Comparison of ENCODE assay signal across 8 cellular contexts in genomic region chr11:75668508-75669297, GRCh38. TPM values are rescaled to one million over a fixed set of nuclear protein-coding genes. Genes with fewer than 3 reads are reported as not detected.
DNase-seq lines count a peak whose midpoint lies in the region; ATAC-seq, FAIRE-seq and TF ChIP-seq lines count a peak whose summit lies in the region.

Gene MAP6 (minus strand): TSS chr11:75669038. CDS start chr11:75668369, 669 bp downstream.

- H3K4me3 ChIP-seq in endothelial cell of umbilical vein (replicated peaks in 1 of 3; ENCODE audit: insufficient read depth in 1 of 3, low read depth in 1 of 3, low read length in 3 of 3) (no peak within 1 kb of the TSS), thymus (ENCODE audit: low read length) (peak within 1 kb of the TSS; percentile 20), OCI-LY7 (ENCODE audit: low read depth, low read length, poor library complexity, severe bottlenecking) (no peak within 1 kb of the TSS)

- H3K9me2 ChIP-seq in OCI-LY7 (ENCODE audit: insufficient read depth, low read length): no peaks in the 10 kb centered on the region

- H3K27ac Mint-ChIP-seq in HFFc6: no peak within 1 kb of the TSS; the same call in 1 of the 2 replicates
- no peak within 1 kb of the TSS for H3K27ac Mint-ChIP-seq in T-helper 2 cell treated with Interferon-gamma antibody and Interleukin-4, amounts not matched to agents 5 μg/mL and 100 μg/mL, for 36 hours

- BruUV-seq in endothelial cell of umbilical vein (replicated peaks; lab: Mats Ljungman, UMichigan): no TSS peak
- BruUV-seq in OCI-LY7 (replicated peaks; lab: Mats Ljungman, UMichigan): no TSS peak

- H4K20me1 ChIP-seq in endothelial cell of umbilical vein (replicated peaks; ENCODE audit: control insufficient read depth, extremely low read depth, insufficient read depth, low read length): no peaks in the 10 kb centered on the region
- H4K20me1 ChIP-seq in OCI-LY7 (ENCODE audit: insufficient read depth, low read length): no peaks in the 10 kb centered on the region

- H3K9me3 Mint-ChIP-seq in HFFc6: no peaks in the 10 kb centered on the region
- no peaks in the 10 kb centered on the region for H3K9me3 Mint-ChIP-seq in T-helper 2 cell treated with Interferon-gamma antibody and Interleukin-4, amounts not matched to agents 5 μg/mL and 100 μg/mL, for 36 hours

- H3K9ac ChIP-seq in endothelial cell of umbilical vein (replicated peaks; ENCODE audit: extremely low read depth, insufficient read depth, low read length): no peak within 1 kb of the TSS

- 3% methylated on average over 67 of the region's 67 CpGs for WGBS in thymus

- H3K4me2 ChIP-seq in endothelial cell of umbilical vein (ENCODE audit: insufficient read depth, low read length) (peak within 1 kb of the TSS; percentile 35), OCI-LY7 (ENCODE audit: low read length) (no peak within 1 kb of the TSS)

- no peaks in the 10 kb centered on the region for H3K9me3 ChIP-seq in endothelial cell of umbilical vein (replicated peaks; ENCODE audit: control insufficient read depth, insufficient read depth, low read length)
- H3K9me3 ChIP-seq in thymus (ENCODE audit: control insufficient read depth): no peaks in the 10 kb centered on the region
- no peaks in the 10 kb centered on the region for H3K9me3 ChIP-seq in OCI-LY7 (ENCODE audit: low read length)

- CTCF ChIA-PET in endothelial cell of umbilical vein (lab: Charles Lee) (interaction anchor here (0.7 to 1.2 kb wide), 3 partner anchors 10 to 71 kb away, joined by 3 to 7 read pairs (median 3); no protein-coding TSS in a partner anchor), OCI-LY7 (lab: Charles Lee; ENCODE audit: unreplicated experiment) (no interaction called here)

- H2AFZ ChIP-seq in endothelial cell of umbilical vein (ENCODE audit: low read depth, low read length): peak within 1 kb of the TSS; percentile 76
- H2AFZ ChIP-seq in OCI-LY7 (ENCODE audit: low read length): no peak within 1 kb of the TSS

- H3K79me2 ChIP-seq in endothelial cell of umbilical vein (ENCODE audit: control insufficient read depth, insufficient read depth, low read length) (no peaks in the 10 kb centered on the region), OCI-LY7 (ENCODE audit: insufficient read depth, low read depth, low read length) (no peaks in the 10 kb centered on the region)

- TF ChIP-seq CTCF in HFFc6 (IDR thresholded peaks at IDR 0.05) (no peak), endothelial cell of umbilical vein (IDR thresholded peaks at IDR 0.05; ENCODE audit: extremely low read depth in 1 of 2, insufficient read depth in 1 of 2, low read depth in 1 of 2, low read length in 2 of 2) (no peak), OCI-LY7 (conservative IDR thresholded peaks at IDR 0.05; ENCODE audit: low read length) (no peak)

- ATAC-seq in left lobe of liver: no peak

- FAIRE-seq in endothelial cell of umbilical vein (lab: Jason Lieb, UNC): no peak

- intact Hi-C loops in endothelial cell of umbilical vein (cut with micrococcal nuclease): loop anchor here (5.0 kb wide), 1 partner anchor 66 kb away; no protein-coding TSS in a partner anchor
- intact Hi-C loops in OCI-LY7 (cut with micrococcal nuclease; ENCODE audit: unreplicated experiment): no loop called here

- peak; percentile 51 for DNase-seq in CD1c-positive myeloid dendritic cell (ENCODE audit: extremely low spot score)
- no peak for DNase-seq in HFFc6
- peak; percentile 16 for DNase-seq in T-helper 2 cell treated with Interferon-gamma antibody and Interleukin-4, amounts not matched to agents 5 μg/mL and 100 μg/mL, for 36 hours (ENCODE audit: low spot score)
- DNase-seq in endothelial cell of umbilical vein (ENCODE audit: low read depth, low spot score): no peak
- DNase-seq in middle frontal gyrus (ENCODE audit: extremely low spot score, low spot score): peak; percentile 26
- DNase-seq in OCI-LY7 (ENCODE audit: low spot score): no peak
- DNase-seq in left lobe of liver (ENCODE audit: low spot score): no peak

- H3K36me3 ChIP-seq in endothelial cell of umbilical vein (ENCODE audit: control insufficient read depth in 2 of 2, extremely low read depth in 1 of 2, insufficient read depth in 2 of 2, low read length in 2 of 2): no peaks in the 10 kb centered on the region
- no peaks in the 10 kb centered on the region for H3K36me3 ChIP-seq in thymus (ENCODE audit: control insufficient read depth, insufficient read depth)
- no peaks in the 10 kb centered on the region for H3K36me3 ChIP-seq in OCI-LY7 (ENCODE audit: insufficient read depth, low read length)

- peaks cover 10% of the 10 kb centered on the region for H3K4me1 Mint-ChIP-seq in HFFc6 (ENCODE audit: low read depth)
- H3K4me1 Mint-ChIP-seq in T-helper 2 cell treated with Interferon-gamma antibody and Interleukin-4, amounts not matched to agents 5 μg/mL and 100 μg/mL, for 36 hours (ENCODE audit: low read depth): peaks cover 12% of the 10 kb centered on the region

- peaks cover 31% of the 10 kb centered on the region for H3K27me3 Mint-ChIP-seq in HFFc6 (ENCODE audit: insufficient read depth)
- H3K27me3 Mint-ChIP-seq in T-helper 2 cell treated with Interferon-gamma antibody and Interleukin-4, amounts not matched to agents 5 μg/mL and 100 μg/mL, for 36 hours (ENCODE audit: low read depth): peaks cover 74% of the 10 kb centered on the region

- no peak for TF ChIP-seq POLR2A in endothelial cell of umbilical vein (IDR thresholded peaks at IDR 0.05; ENCODE audit: low read depth, low read length)

- POLR2A ChIA-PET in endothelial cell of umbilical vein (lab: Charles Lee) (no interaction called here), OCI-LY7 (lab: Charles Lee) (interaction anchor here (0.6 kb wide), 1 partner anchor 11 kb away, joined by 6 read pairs; no protein-coding TSS in a partner anchor)

- dilution Hi-C loops in endothelial cell of umbilical vein (cut with MboI; ENCODE audit: extremely low pct_ligation_motif_present, low sequenced_read_pairs): no loop called here

- H3K4me3 Mint-ChIP-seq in HFFc6: peak within 1 kb of the TSS; percentile 70
- H3K4me3 Mint-ChIP-seq in T-helper 2 cell treated with Interferon-gamma antibody and Interleukin-4, amounts not matched to agents 5 μg/mL and 100 μg/mL, for 36 hours: peak within 1 kb of the TSS; percentile 87

- peaks cover 63 to 84% of the 10 kb centered on the region in 2 experiments for H3K27me3 ChIP-seq in endothelial cell of umbilical vein (ENCODE audit: control insufficient read depth in 2 of 2, insufficient read depth in 2 of 2, low read length in 2 of 2)
- peaks cover 41% of the 10 kb centered on the region for H3K27me3 ChIP-seq in thymus (ENCODE audit: control insufficient read depth, insufficient read depth)

- H3K4me1 ChIP-seq in endothelial cell of umbilical vein (ENCODE audit: control insufficient read depth, extremely low read depth, insufficient read depth, low read length): peaks cover 7% of the 10 kb centered on the region
- peaks cover 9% of the 10 kb centered on the region for H3K4me1 ChIP-seq in thymus (ENCODE audit: control insufficient read depth, insufficient read depth, low read length)
- no peaks in the 10 kb centered on the region for H3K4me1 ChIP-seq in OCI-LY7 (ENCODE audit: insufficient read depth, low read length, poor library complexity, severe bottlenecking)

- H3K36me3 Mint-ChIP-seq in HFFc6 (ENCODE audit: low read depth): no peaks in the 10 kb centered on the region
- H3K36me3 Mint-ChIP-seq in T-helper 2 cell treated with Interferon-gamma antibody and Interleukin-4, amounts not matched to agents 5 μg/mL and 100 μg/mL, for 36 hours (ENCODE audit: low read depth): no peaks in the 10 kb centered on the region

- H3K27ac ChIP-seq in endothelial cell of umbilical vein (ENCODE audit: insufficient read depth, low read depth, low read length) (no peak within 1 kb of the TSS), thymus (ENCODE audit: low read depth) (no peak within 1 kb of the TSS), OCI-LY7 (ENCODE audit: low read depth, low read length, poor library complexity, severe bottlenecking) (no peak within 1 kb of the TSS)

- H3K9me1 ChIP-seq in endothelial cell of umbilical vein (replicated peaks; ENCODE audit: control insufficient read depth, extremely low read depth, insufficient read depth, low read length): no peaks in the 10 kb centered on the region

TF ChIP-seq in endothelial cell of umbilical vein, 7 proteins besides CTCF, POLR2A, EP300 and RAD21:
- TF ChIP-seq EZH2 (IDR thresholded peaks at IDR 0.05; ENCODE audit: borderline replicate concordance, low read depth, low read length, severe bottlenecking) (peak; percentile 83), GATA2 (IDR thresholded peaks at IDR 0.05; ENCODE audit: insufficient read depth, insufficient read length, low read depth, low read length) (no peak), MAX (IDR thresholded peaks at IDR 0.05; ENCODE audit: insufficient read depth, insufficient read length) (no peak)

RNA-seq across cellular contexts. Expression of gene MAP6, which starts in this region (rescaled TPM):
- total RNA-seq in HFFc6 (2021; fragmentation: NEBNext Ultra II Directional; extraction: Animal tissue kit (Norgen Biotek cat#: 25700)): 1 to 10 TPM in 3 of 6 experiments, under 1 TPM in 3; 0.53 to 4.3 (median 0.96) TPM
- total RNA-seq in endothelial cell of umbilical vein: 0.18 TPM in 1 of 2 replicates, not detected in the other
- polyA plus RNA-seq in endothelial cell of umbilical vein: 0.11 and 0.12 TPM in 2 replicates
- polyA plus RNA-seq in endothelial cell of umbilical vein (2011; cell fraction: cytosol; rRNA removed): 0.09 and 0.10 TPM in 2 replicates
- 0.38 and 0.48 TPM in 2 replicates for polyA plus RNA-seq in endothelial cell of umbilical vein (2011; cell fraction: nucleus; rRNA removed)
- polyA plus RNA-seq in endothelial cell of umbilical vein (2012): 0.12 and 0.23 TPM in 2 replicates
- 0.08 TPM in 1 of 2 replicates, not detected in the other for polyA minus RNA-seq in endothelial cell of umbilical vein
- not detected for polyA minus RNA-seq in endothelial cell of umbilical vein (2011; cell fraction: cytosol; rRNA and poly(A)+ RNA removed)
- polyA minus RNA-seq in endothelial cell of umbilical vein (2011; cell fraction: nucleus; rRNA and poly(A)+ RNA removed): 0.14 TPM in 1 of 2 replicates, not detected in the other
- polyA plus RNA-seq in thymus: 1.3 TPM
- total RNA-seq in OCI-LY7 (2014; rRNA removed; shearing (Covaris generic)): not detected in 2 replicates
- not detected in 2 replicates for total RNA-seq in OCI-LY7 (2022)
- total RNA-seq in left lobe of liver: 0.33 TPM

Comparison
In these comparisons a context has a peak if more than half of its experiments do, and no peak if none do; other contexts are left out.
1. DNase-seq: peak in CD1c-positive myeloid dendritic cell (single experiment), T-helper 2 cell treated with Interferon-gamma antibody and Interleukin-4, amounts not matched to agents 5 μg/mL and 100 μg/mL, for 36 hours (single experiment) and middle frontal gyrus (single experiment); none in HFFc6 (single experiment), endothelial cell of umbilical vein (single experiment), OCI-LY7 (single experiment) and left lobe of liver (single experiment).